12 cellular contexts compared by ENCODE assay signal in the genomic region with DNA sequence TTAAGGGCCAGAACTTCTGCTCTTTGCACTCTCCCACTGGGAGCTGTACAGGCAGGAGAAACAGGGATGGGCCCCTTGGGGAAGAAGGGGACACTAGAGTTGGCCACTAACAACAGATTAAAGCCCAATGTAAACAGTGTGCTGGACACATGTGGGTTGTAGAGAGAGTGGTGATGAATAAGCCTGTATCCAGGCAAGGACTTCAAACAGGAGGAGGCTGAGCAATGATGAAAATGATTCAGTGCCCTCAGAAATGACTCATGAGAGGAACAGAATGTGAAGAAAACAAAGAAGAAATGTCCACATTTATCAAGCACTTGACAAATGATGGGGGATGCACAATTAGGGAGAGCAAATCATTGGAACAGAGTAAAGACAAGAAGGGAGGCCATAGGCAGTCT.
A peak's percentile ranks its signal among the peaks of the same experiment; 100 is the strongest.
DNase-seq lines count a peak whose midpoint lies in the region; ATAC-seq, FAIRE-seq and TF ChIP-seq lines count a peak whose summit lies in the region.
"Had no signal": no experiment of that assay in that cellular context is flagged by ENCODE, and none has a peak within 500 bp of the region (broad histone marks: within the 10 kb centered on the region; RNA-seq: fewer than 3 reads in every experiment).

No MANE protein-coding gene starts in this region.

- H3K27ac ChIP-seq in astrocyte (ENCODE audit: low read depth, low read length): no peak overlapping the region
- H3K27ac ChIP-seq in spleen: no peak overlapping the region
- H3K27ac ChIP-seq: BLaER1 treated with 17β-estradiol and CSF1 and Interleukin-3, amounts not matched to agents 10 nM and 100 nM had no signal

- H3K27me3 ChIP-seq in astrocyte (ENCODE audit: insufficient read depth, low read length) (no peaks in the 10 kb centered on the region), spleen (replicated peaks in 1 of 7) (no peaks in the 10 kb centered on the region)
- H3K27me3 ChIP-seq: BLaER1 treated with 17β-estradiol and CSF1 and Interleukin-3, amounts not matched to agents 10 nM and 100 nM had no signal

- no peak overlapping the region for H2AFZ ChIP-seq in astrocyte (ENCODE audit: low read depth, low read length)

- no peak for TF ChIP-seq POLR2A in spleen (IDR thresholded peaks at IDR 0.05)

- H3K36me3 Mint-ChIP-seq in astrocyte (ENCODE audit: low read depth, unreplicated experiment): no peaks in the 10 kb centered on the region
- H3K36me3 Mint-ChIP-seq: WTC11 had no signal

- H3K9me3 ChIP-seq in astrocyte (ENCODE audit: insufficient read depth, low read depth, low read length) (no peaks in the 10 kb centered on the region), spleen (no peaks in the 10 kb centered on the region)
- H3K9me3 ChIP-seq: BLaER1 treated with 17β-estradiol and CSF1 and Interleukin-3, amounts not matched to agents 10 nM and 100 nM had no signal

- H3K27ac Mint-ChIP-seq in astrocyte (ENCODE audit: unreplicated experiment): no peak overlapping the region
- H3K27ac Mint-ChIP-seq: stimulated activated naive CD8-positive, alpha-beta T cell treated with anti-CD3 and anti-CD28 coated beads, Interleukin-15, Interleukin-2, amounts not matched to agents 100 ng/mL and 50 ng/mL, for 24 hours; WTC11 had no signal

- intact Hi-C loops in spleen (cut with DNase I; ENCODE audit: low total_unique reads): no loop called here

- peaks cover 16% of the 10 kb centered on the region for H3K4me1 Mint-ChIP-seq in astrocyte (ENCODE audit: low read depth, unreplicated experiment)

- peak; percentile 98 for FAIRE-seq in astrocyte (lab: Jason Lieb, UNC)

- H4K20me1 ChIP-seq in astrocyte (ENCODE audit: insufficient read depth, low read length): no peaks in the 10 kb centered on the region
- H4K20me1 ChIP-seq: BLaER1 treated with 17β-estradiol and CSF1 and Interleukin-3, amounts not matched to agents 10 nM and 100 nM had no signal

- H3K79me2 ChIP-seq in astrocyte (ENCODE audit: insufficient read depth, low read length): no peaks in the 10 kb centered on the region

- H3K4me2 ChIP-seq in astrocyte (ENCODE audit: low read length): peak overlapping the region; percentile 51
- H3K4me2 ChIP-seq: BLaER1 treated with 17β-estradiol and CSF1 and Interleukin-3, amounts not matched to agents 10 nM and 100 nM had no signal

- H3K4me1 ChIP-seq in astrocyte (ENCODE audit: insufficient read depth, low read length) (peaks cover 11% of the 10 kb centered on the region), spleen (no peaks in the 10 kb centered on the region)
- H3K4me1 ChIP-seq: BLaER1 treated with 17β-estradiol and CSF1 and Interleukin-3, amounts not matched to agents 10 nM and 100 nM had no signal

- no peak overlapping the region for H3K9ac ChIP-seq in astrocyte (ENCODE audit: low read length)
- H3K9ac ChIP-seq: BLaER1 treated with 17β-estradiol and CSF1 and Interleukin-3, amounts not matched to agents 10 nM and 100 nM had no signal

- DNase-seq in A172 (ENCODE audit: low spot score): peak; percentile 87
- peak; percentile 95 for DNase-seq in HCEC 1CT
- DNase-seq in astrocyte (ENCODE audit: low read depth): peak; percentile 94
- peak; percentile 32 for DNase-seq in hepatic stellate cell (ENCODE audit: low spot score)
- DNase-seq in spleen: no peak
- DNase-seq: activated gamma-delta T cell had no signal

- TF ChIP-seq CTCF in astrocyte (IDR thresholded peaks at IDR 0.05; ENCODE audit: insufficient read depth, low read depth, low read length) (no peak), spleen (IDR thresholded peaks at IDR 0.05 in 8 of 11, conservative IDR thresholded peaks at IDR 0.05 in 3 of 11) (no peak)

- ATAC-seq in HG02981 (IDR thresholded peaks at IDR 0.05; ENCODE audit: unreplicated experiment): no peak
- ATAC-seq in HG03139 (IDR thresholded peaks at IDR 0.05; ENCODE audit: unreplicated experiment): no peak
- ATAC-seq in GM21723 (IDR thresholded peaks at IDR 0.05; ENCODE audit: unreplicated experiment): no peak
- ATAC-seq: WTC11 had no signal

- H3K27me3 Mint-ChIP-seq in astrocyte (ENCODE audit: low read depth, unreplicated experiment): no peaks in the 10 kb centered on the region
- H3K27me3 Mint-ChIP-seq: stimulated activated naive CD8-positive, alpha-beta T cell treated with anti-CD3 and anti-CD28 coated beads, Interleukin-15, Interleukin-2, amounts not matched to agents 100 ng/mL and 50 ng/mL, for 24 hours had no signal

- no peaks in the 10 kb centered on the region for H3K36me3 ChIP-seq in astrocyte (ENCODE audit: insufficient read depth, low read length)
- no peaks in the 10 kb centered on the region for H3K36me3 ChIP-seq in spleen
- H3K36me3 ChIP-seq: BLaER1 treated with 17β-estradiol and CSF1 and Interleukin-3, amounts not matched to agents 10 nM and 100 nM had no signal

- no peak overlapping the region for H3K4me3 Mint-ChIP-seq in astrocyte (ENCODE audit: unreplicated experiment)
- H3K4me3 Mint-ChIP-seq: stimulated activated naive CD8-positive, alpha-beta T cell treated with anti-CD3 and anti-CD28 coated beads, Interleukin-15, Interleukin-2, amounts not matched to agents 100 ng/mL and 50 ng/mL, for 24 hours; WTC11 had no signal

- H3K4me3 ChIP-seq in astrocyte (ENCODE audit: insufficient read depth, low read depth, low read length): no peak overlapping the region
- no peak overlapping the region for H3K4me3 ChIP-seq in spleen
- H3K4me3 ChIP-seq: BLaER1 treated with 17β-estradiol and CSF1 and Interleukin-3, amounts not matched to agents 10 nM and 100 nM had no signal

- no peaks in the 10 kb centered on the region for H3K9me3 Mint-ChIP-seq in astrocyte (ENCODE audit: unreplicated experiment)
- H3K9me3 Mint-ChIP-seq: stimulated activated naive CD8-positive, alpha-beta T cell treated with anti-CD3 and anti-CD28 coated beads, Interleukin-15, Interleukin-2, amounts not matched to agents 100 ng/mL and 50 ng/mL, for 24 hours; WTC11 had no signal
